ENCODE assay signal across 21 cellular contexts in the genomic region with DNA sequence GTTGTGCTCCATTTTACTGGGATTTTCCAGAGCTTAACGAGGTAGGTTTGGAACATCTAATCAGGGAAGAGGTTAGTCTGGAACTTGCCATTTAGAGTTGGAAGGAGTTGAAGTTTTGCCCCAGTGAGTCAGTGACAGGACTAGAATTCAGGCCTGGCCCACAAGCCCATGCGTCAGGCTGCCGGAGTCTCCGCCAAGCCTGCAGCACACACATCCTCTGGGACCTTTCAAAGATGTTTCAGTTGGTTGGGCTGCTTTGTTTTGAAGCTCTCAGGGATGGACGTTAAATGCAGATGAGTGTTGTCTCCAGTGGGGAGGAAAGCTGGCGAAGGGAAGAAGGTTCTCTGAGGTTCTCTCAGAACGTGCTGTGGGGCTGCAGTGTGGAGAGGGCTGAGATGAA.
DNase-seq lines count a peak whose midpoint lies in the region; FAIRE-seq and TF ChIP-seq lines count a peak whose summit lies in the region.
"Had no signal": no experiment of that assay in that cellular context is flagged by ENCODE, and none has a peak within 500 bp of the region (broad histone marks: within the 10 kb centered on the region; RNA-seq: fewer than 3 reads in every experiment).

No MANE protein-coding gene starts in this region.

- POLR2A ChIA-PET in MCF 10A (lab: Yijun Ruan, JAX), result no interaction called here

- H3K79me2 ChIP-seq in astrocyte (ENCODE audit: insufficient read depth, low read length), result no peaks in the 10 kb centered on the region

- no peak overlapping the region for H3K4me2 ChIP-seq in astrocyte (ENCODE audit: low read length)

- H3K4me1 ChIP-seq in astrocyte (ENCODE audit: insufficient read depth, low read length), result peaks cover 4% of the 10 kb centered on the region
- H3K4me1 ChIP-seq: Caco-2 had no signal

- no peaks in the 10 kb centered on the region for H3K36me3 ChIP-seq in astrocyte (ENCODE audit: insufficient read depth, low read length)
- H3K36me3 ChIP-seq: MG63 had no signal

- CTCF ChIA-PET in MCF 10A (lab: Yijun Ruan, JAX), result interaction anchor here (0.6 kb wide), 2 partner anchors 9 to 12 kb away, joined by 3 read pairs; no protein-coding TSS in a partner anchor

- H3K27ac ChIP-seq in astrocyte (ENCODE audit: low read depth, low read length), result no peak overlapping the region

- H3K36me3 Mint-ChIP-seq in astrocyte (ENCODE audit: low read depth, unreplicated experiment), result peaks cover 4% of the 10 kb centered on the region
- peaks cover 5% of the 10 kb centered on the region for H3K36me3 Mint-ChIP-seq in nephron progenitor cell (ENCODE audit: low read depth)
- H3K36me3 Mint-ChIP-seq in MCF 10A (ENCODE audit: insufficient read depth, unreplicated experiment), result no peaks in the 10 kb centered on the region
- H3K36me3 Mint-ChIP-seq in progenitor cell of endocrine pancreas (ENCODE audit: insufficient read depth), result no peaks in the 10 kb centered on the region
- H3K36me3 Mint-ChIP-seq: CD4-positive, alpha-beta memory T cell had no signal

- TF ChIP-seq CTCF in astrocyte (IDR thresholded peaks at IDR 0.05; ENCODE audit: insufficient read depth, low read depth, low read length), result no peak
- TF ChIP-seq CTCF in nephron progenitor cell (IDR thresholded peaks at IDR 0.05), result no peak
- TF ChIP-seq CTCF in MCF 10A (IDR thresholded peaks at IDR 0.05; ENCODE audit: unreplicated experiment), result no peak
- TF ChIP-seq CTCF in progenitor cell of endocrine pancreas (IDR thresholded peaks at IDR 0.05; ENCODE audit: unreplicated experiment), result no peak

- H3K27me3 Mint-ChIP-seq in astrocyte (ENCODE audit: low read depth, unreplicated experiment) (peaks cover 5% of the 10 kb centered on the region), nephron progenitor cell (ENCODE audit: low read depth, poor library complexity) (peaks cover 3% of the 10 kb centered on the region), MCF 10A (ENCODE audit: insufficient read depth, unreplicated experiment) (no peaks in the 10 kb centered on the region), progenitor cell of endocrine pancreas (peaks cover 21% of the 10 kb centered on the region)

- H3K4me3 ChIP-seq in astrocyte (ENCODE audit: insufficient read depth, low read depth, low read length), result no peak overlapping the region
- H3K4me3 ChIP-seq: MG63 had no signal

- intact Hi-C loops in MCF 10A (cut with micrococcal nuclease), result no loop called here

- H3K4me1 Mint-ChIP-seq in astrocyte (ENCODE audit: low read depth, unreplicated experiment), result peaks cover 5% of the 10 kb centered on the region
- H3K4me1 Mint-ChIP-seq in nephron progenitor cell, result peaks cover 45% of the 10 kb centered on the region
- H3K4me1 Mint-ChIP-seq in MCF 10A (ENCODE audit: insufficient read depth, unreplicated experiment), result no peaks in the 10 kb centered on the region
- H3K4me1 Mint-ChIP-seq in progenitor cell of endocrine pancreas (ENCODE audit: low read depth), result peaks cover 4% of the 10 kb centered on the region

- no peaks in the 10 kb centered on the region for H3K27me3 ChIP-seq in astrocyte (ENCODE audit: insufficient read depth, low read length)
- H3K27me3 ChIP-seq: MG63 had no signal

- no peak overlapping the region for H3K9ac ChIP-seq in astrocyte (ENCODE audit: low read length)

- peak; percentile 52 for FAIRE-seq in astrocyte (lab: Jason Lieb, UNC)
- FAIRE-seq: GM12892, GM18507 had no signal

- no TSS peak for BruUV-seq in MCF 10A (replicated peaks; lab: Mats Ljungman, UMichigan)

- no peaks in the 10 kb centered on the region for H3K9me3 ChIP-seq in astrocyte (ENCODE audit: insufficient read depth, low read depth, low read length)
- H3K9me3 ChIP-seq: Caco-2, MG63 had no signal

- peaks cover 10% of the 10 kb centered on the region for H3K9me3 Mint-ChIP-seq in astrocyte (ENCODE audit: unreplicated experiment)
- H3K9me3 Mint-ChIP-seq in nephron progenitor cell, result peaks cover 6% of the 10 kb centered on the region
- H3K9me3 Mint-ChIP-seq in MCF 10A (ENCODE audit: unreplicated experiment), result no peaks in the 10 kb centered on the region
- peaks cover 3% of the 10 kb centered on the region for H3K9me3 Mint-ChIP-seq in progenitor cell of endocrine pancreas (ENCODE audit: low read depth)

- no peak overlapping the region for H3K4me3 Mint-ChIP-seq in astrocyte (ENCODE audit: unreplicated experiment)
- no peak overlapping the region for H3K4me3 Mint-ChIP-seq in nephron progenitor cell
- no peak overlapping the region for H3K4me3 Mint-ChIP-seq in MCF 10A (ENCODE audit: unreplicated experiment)
- no peak overlapping the region for H3K4me3 Mint-ChIP-seq in progenitor cell of endocrine pancreas (ENCODE audit: low read depth)
- H3K4me3 Mint-ChIP-seq: CD4-positive, alpha-beta memory T cell had no signal

- peak; percentile 25 for DNase-seq in ELF-1 (ENCODE audit: low read depth, low spot score)
- DNase-seq in astrocyte (ENCODE audit: low read depth), result no peak
- DNase-seq in nephron progenitor cell, result no peak
- peak; percentile 67 for DNase-seq in stromal cell of bone marrow (ENCODE audit: low read depth)
- no peak for DNase-seq in MCF 10A (ENCODE audit: unreplicated experiment)
- no peak for DNase-seq in NOMO-1 treated with DMSO at 0.1 percent for 48 hours (lab: John Stamatoyannopoulos, UW; ENCODE audit: unreplicated experiment)
- no peak for DNase-seq in progenitor cell of endocrine pancreas (ENCODE audit: low spot score, unreplicated experiment)
- DNase-seq: Caco-2; CD4-positive, alpha-beta memory T cell; DMS 273 treated with DMSO at 0.1 percent for 48 hours; DMS79 treated with DMSO at 0.1 percent for 48 hours; Karpas-422; MG63; NCI-H1417; NCI-H1694 treated with DMSO at 0.1 percent for 48 hours; NCI-H2081 treated with DMSO at 0.1 percent for 48 hours; NCI-H2171 treated with DMSO at 0.1 percent for 48 hours; NCI-H446; NCI-H526 had no signal

- H2AFZ ChIP-seq in astrocyte (ENCODE audit: low read depth, low read length), result no peak overlapping the region

- H3K27ac Mint-ChIP-seq in astrocyte (ENCODE audit: unreplicated experiment) (no peak overlapping the region), nephron progenitor cell (peak overlapping the region; percentile 74), MCF 10A (ENCODE audit: low read depth, unreplicated experiment) (no peak overlapping the region), progenitor cell of endocrine pancreas (no peak overlapping the region)
- H3K27ac Mint-ChIP-seq: CD4-positive, alpha-beta memory T cell had no signal

- H4K20me1 ChIP-seq in astrocyte (ENCODE audit: insufficient read depth, low read length), result no peaks in the 10 kb centered on the region

Comparison
In these comparisons a context has a peak if more than half of its experiments do, and no peak if none do; other contexts are left out.
1. DNase-seq: peak in ELF-1 (single experiment) and stromal cell of bone marrow (single experiment); none in astrocyte (single experiment), nephron progenitor cell (single experiment), MCF 10A (single experiment), NOMO-1 treated with DMSO at 0.1 percent for 48 hours (single experiment) and progenitor cell of endocrine pancreas (single experiment).